14 cellular contexts compared by ENCODE assay signal in genomic region chr12:106058256-106059182, GRCh38.
DNase-seq lines count a peak whose midpoint lies in the region; ATAC-seq, FAIRE-seq and TF ChIP-seq lines count a peak whose summit lies in the region.
"Had no signal": no experiment of that assay in that cellular context is flagged by ENCODE, and none has a peak within 500 bp of the region (broad histone marks: within the 10 kb centered on the region; RNA-seq: fewer than 3 reads in every experiment).

No MANE protein-coding gene starts in this region.

- no peaks in the 10 kb centered on the region for H4K20me1 ChIP-seq in GM23248 (ENCODE audit: insufficient read depth)

- DNase-seq in GM23248, result peak; percentile 83
- DNase-seq in astrocyte of the cerebellum (ENCODE audit: low read depth), result peak; percentile 28
- peak; percentile 56 to 77 for DNase-seq in foreskin fibroblast
- DNase-seq in tibial artery, result no peak
- DNase-seq in upper lobe of left lung, result no peak
- DNase-seq in activated gamma-delta T cell (lab: John Stamatoyannopoulos, UW), result no peak
- no peak for DNase-seq in small intestine
- DNase-seq: gastrocnemius medialis; Kasumi-1; NCI-H510A; OCI-M1; stimulated activated naive CD4-positive, alpha-beta T cell had no signal

- WGBS in GM23248 (ENCODE audit: low coverage in 1 of 2, low lambda C conversion rate in 2 of 2, missing lambda C conversion rate in 2 of 2), 2 experiments, result 7 to 21% methylated on average over 4 of the region's 4 CpGs
- 67 to 77% methylated on average over 4 of the region's 4 CpGs for WGBS in upper lobe of left lung, 2 donors
- 69 to 75% (median 72%) methylated on average over 4 of the region's 4 CpGs for WGBS in small intestine, 3 donors

- H3K4me2 ChIP-seq in GM23248 (ENCODE audit: unreplicated experiment), result peak overlapping the region; percentile 7

- H3K9me3 ChIP-seq in GM23248 (ENCODE audit: low read depth) (no peaks in the 10 kb centered on the region), tibial artery (peaks cover 0 to 9% (median 9%) of the 10 kb centered on the region in 3 donors), upper lobe of left lung (peaks cover 0 to 7% (median 0%) of the 10 kb centered on the region in 4 donors), small intestine (ENCODE audit: control insufficient read depth, low read depth) (no peaks in the 10 kb centered on the region)
- H3K9me3 ChIP-seq: gastrocnemius medialis, neutrophil had no signal

- H3K9me2 ChIP-seq in GM23248 (ENCODE audit: insufficient read depth), result no peaks in the 10 kb centered on the region

- H2AFZ ChIP-seq in GM23248, result no peak overlapping the region

- intact Hi-C loops in tibial artery (cut with DNase I; ENCODE audit: low total_unique reads), result no loop called here

- in situ Hi-C loops in GM23248 (cut with MboI), result no loop called here
- in situ Hi-C loops in astrocyte of the cerebellum (cut with HindIII; ENCODE audit: low sequenced_read_pairs), result no loop called here

- H3F3A ChIP-seq in GM23248 (ENCODE audit: insufficient read depth), result peaks cover 52% of the 10 kb centered on the region

- peaks cover 9% of the 10 kb centered on the region; the same call in 1 of the 2 replicates for H3K36me3 ChIP-seq in GM23248 (ENCODE audit: low read depth)
- no peaks in the 10 kb centered on the region for H3K36me3 ChIP-seq in tibial artery
- no peaks in the 10 kb centered on the region for H3K36me3 ChIP-seq in upper lobe of left lung
- H3K36me3 ChIP-seq in small intestine (ENCODE audit: control insufficient read depth in 2 of 2, insufficient read depth in 2 of 2, low read length in 2 of 2), result no peaks in the 10 kb centered on the region
- H3K36me3 ChIP-seq: gastrocnemius medialis, neutrophil had no signal

- ATAC-seq in upper lobe of left lung (ENCODE audit: low FRiP score in 2 of 2), result no peak

- H3K27ac ChIP-seq in GM23248 (peak overlapping the region; percentile 11; the same call in 1 of the 2 replicates), tibial artery (peak overlapping the region; percentile 26 to 34), upper lobe of left lung (peak overlapping the region in 2 of 4 donors; percentile 3 to 10), small intestine (ENCODE audit: low read depth in 1 of 2, low read length in 1 of 2) (no peak overlapping the region)
- H3K27ac ChIP-seq: gastrocnemius medialis, neutrophil had no signal

- no peak for TF ChIP-seq CTCF in astrocyte of the cerebellum (IDR thresholded peaks at IDR 0.05; ENCODE audit: low read depth, low read length, missing control alignments)
- no peak for TF ChIP-seq CTCF in foreskin fibroblast (IDR thresholded peaks at IDR 0.05; ENCODE audit: low read depth, low read length)
- no peak for TF ChIP-seq CTCF in tibial artery (IDR thresholded peaks at IDR 0.05)
- TF ChIP-seq CTCF in upper lobe of left lung (IDR thresholded peaks at IDR 0.05), result no peak

- no peak overlapping the region for H3K9ac ChIP-seq in GM23248

- no peak for FAIRE-seq in small intestine (lab: Jason Lieb, UNC)
- FAIRE-seq: GM19239 had no signal

- H3K4me3 ChIP-seq in GM23248 (no peak overlapping the region), astrocyte of the cerebellum (ENCODE audit: low read depth, low read length) (no peak overlapping the region), foreskin fibroblast (ENCODE audit: low read depth in 1 of 2, low read length in 2 of 2) (no peak overlapping the region), tibial artery (no peak overlapping the region), upper lobe of left lung (no peak overlapping the region), small intestine (ENCODE audit: low read depth in 1 of 2, low read length in 2 of 2) (no peak overlapping the region)
- H3K4me3 ChIP-seq: gastrocnemius medialis had no signal

- no peaks in the 10 kb centered on the region for H3K79me2 ChIP-seq in GM23248 (ENCODE audit: insufficient read depth)

- H3K4me1 ChIP-seq in GM23248 (ENCODE audit: insufficient read depth), result peaks cover 25% of the 10 kb centered on the region
- H3K4me1 ChIP-seq in tibial artery, result peaks cover 0 to 19% (median 11%) of the 10 kb centered on the region in 4 donors
- H3K4me1 ChIP-seq in upper lobe of left lung, result no peaks in the 10 kb centered on the region
- H3K4me1 ChIP-seq in small intestine (ENCODE audit: control insufficient read depth in 2 of 2, insufficient read depth in 1 of 2, low read depth in 1 of 2, low read length in 1 of 2), result no peaks in the 10 kb centered on the region

- TF ChIP-seq POLR2A in upper lobe of left lung (IDR thresholded peaks at IDR 0.05), result no peak

- TF ChIP-seq EP300 in upper lobe of left lung (IDR thresholded peaks at IDR 0.05), result no peak

- H3K27me3 ChIP-seq in GM23248 (replicated peaks; ENCODE audit: insufficient read depth) (no peaks in the 10 kb centered on the region), tibial artery (no peaks in the 10 kb centered on the region), upper lobe of left lung (no peaks in the 10 kb centered on the region), small intestine (ENCODE audit: control insufficient read depth in 2 of 2, insufficient read depth in 2 of 2, low read length in 2 of 2) (no peaks in the 10 kb centered on the region)
- H3K27me3 ChIP-seq: gastrocnemius medialis, neutrophil had no signal

Comparison
In these comparisons a context has a peak if more than half of its experiments do, and no peak if none do; other contexts are left out.
1. DNase-seq: peak in GM23248 (single experiment), astrocyte of the cerebellum (single experiment) and foreskin fibroblast (2 of 2); none in tibial artery (0 of 2), upper lobe of left lung (0 of 2), activated gamma-delta T cell (single experiment) and small intestine (single experiment).
2. H3K27ac ChIP-seq: peak in GM23248 (single experiment) and tibial artery (2 of 2); none in small intestine (0 of 2).